In genomic region chr10:13857465-13857864, GRCh38 we compare ENCODE assay signal across 16 cellular contexts.
"Had no signal": no experiment of that assay in that cellular context is flagged by ENCODE, and none has a peak within 500 bp of the region (broad histone marks: within the 10 kb centered on the region; RNA-seq: fewer than 3 reads in every experiment).

No MANE protein-coding gene starts in this region.

- H3K27ac ChIP-seq: gastrocnemius medialis, lower lobe of right lung had no signal

- H3K9me3 ChIP-seq: gastrocnemius medialis, heart left ventricle, lower lobe of right lung had no signal

- H3K36me3 ChIP-seq: gastrocnemius medialis, lower lobe of right lung had no signal

- H3K9me3 Mint-ChIP-seq: activated CD4-positive, alpha-beta T cell treated with anti-CD3 and anti-CD28 coated beads, Interleukin-2, amount 10 ng/mL, durations not matched to agents 7 days and 5 days; activated naive CD8-positive, alpha-beta T cell treated with anti-CD3 and anti-CD28 coated beads for 36 hours; endodermal cell; neural crest cell; stimulated activated memory B cell treated with anti-CD40 and anti-IgM and Interleukin-4, amounts not matched to agents 10 μg/mL and 1 μg/mL and 100 μg/mL, for 72 hours; type B pancreatic cell had no signal

- H3K4me1 Mint-ChIP-seq: endodermal cell had no signal

- ATAC-seq: gastrocnemius medialis; lower lobe of right lung; stimulated activated memory B cell treated with anti-CD40 and anti-IgM and Interleukin-4, amounts not matched to agents 10 μg/mL and 1 μg/mL and 100 μg/mL, for 72 hours had no signal

- H3K4me3 Mint-ChIP-seq: activated CD4-positive, alpha-beta T cell treated with anti-CD3 and anti-CD28 coated beads, Interleukin-2, amount 10 ng/mL, durations not matched to agents 7 days and 5 days; activated naive CD8-positive, alpha-beta T cell treated with anti-CD3 and anti-CD28 coated beads for 36 hours; brain; endodermal cell; neural crest cell; stimulated activated memory B cell treated with anti-CD40 and anti-IgM and Interleukin-4, amounts not matched to agents 10 μg/mL and 1 μg/mL and 100 μg/mL, for 72 hours; type B pancreatic cell had no signal

- DNase-seq: activated CD4-positive, alpha-beta T cell treated with anti-CD3 and anti-CD28 coated beads, Interleukin-2, amount 10 ng/mL, durations not matched to agents 7 days and 5 days; activated CD4-positive, CD25-positive, alpha-beta regulatory T cell; activated CD8-positive, alpha-beta memory T cell treated with anti-CD3 and anti-CD28 coated beads, Interleukin-2, amount 50 U/mL, for 48 hours; activated naive CD8-positive, alpha-beta T cell treated with anti-CD3 and anti-CD28 coated beads for 36 hours; endodermal cell; erythroblast; gastrocnemius medialis; heart left ventricle; lower lobe of right lung; midbrain; stimulated activated CD4-positive, alpha-beta T cell treated with anti-CD3 and anti-CD28 coated beads, Interleukin-2, amount 100 ng/mL, for 48 hours; T-helper 2 cell had no signal

- H3K27ac Mint-ChIP-seq: activated CD4-positive, alpha-beta T cell treated with anti-CD3 and anti-CD28 coated beads, Interleukin-2, amount 10 ng/mL, durations not matched to agents 7 days and 5 days; activated naive CD8-positive, alpha-beta T cell treated with anti-CD3 and anti-CD28 coated beads for 36 hours; endodermal cell; stimulated activated memory B cell treated with anti-CD40 and anti-IgM and Interleukin-4, amounts not matched to agents 10 μg/mL and 1 μg/mL and 100 μg/mL, for 72 hours; type B pancreatic cell had no signal

- H3K27me3 ChIP-seq: gastrocnemius medialis, heart left ventricle had no signal

- H3K36me3 Mint-ChIP-seq: activated naive CD8-positive, alpha-beta T cell treated with anti-CD3 and anti-CD28 coated beads for 36 hours; stimulated activated memory B cell treated with anti-CD40 and anti-IgM and Interleukin-4, amounts not matched to agents 10 μg/mL and 1 μg/mL and 100 μg/mL, for 72 hours had no signal

- H3K4me3 ChIP-seq: gastrocnemius medialis, heart left ventricle, lower lobe of right lung had no signal
